1 cellular context compared by ENCODE assay signal in the genomic region with DNA sequence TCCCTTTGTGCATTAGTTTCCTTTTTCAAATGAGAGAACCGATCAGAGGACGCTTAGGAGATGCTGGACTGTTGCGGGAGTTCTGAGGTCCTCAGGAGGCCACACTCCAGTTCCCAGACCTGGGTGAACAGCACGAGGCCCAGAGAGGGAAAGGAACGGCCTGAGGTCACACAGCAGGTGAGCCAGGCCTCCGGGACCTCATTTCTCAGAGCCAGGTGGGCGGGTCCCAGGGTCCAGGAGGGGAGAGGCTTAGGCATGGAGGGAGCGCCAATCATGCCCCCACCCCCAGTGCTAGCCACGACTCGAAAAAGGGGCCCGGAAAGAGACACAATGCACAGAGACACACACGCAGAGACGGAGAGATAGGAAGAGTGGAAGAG.
TF ChIP-seq lines count a peak whose summit lies in the region.

No MANE protein-coding gene starts in this region.

TF ChIP-seq in WTC11, 78 proteins besides CTCF, POLR2A, EP300 and RAD21 (continued from another document):
- TF ChIP-seq, protein P1, sequence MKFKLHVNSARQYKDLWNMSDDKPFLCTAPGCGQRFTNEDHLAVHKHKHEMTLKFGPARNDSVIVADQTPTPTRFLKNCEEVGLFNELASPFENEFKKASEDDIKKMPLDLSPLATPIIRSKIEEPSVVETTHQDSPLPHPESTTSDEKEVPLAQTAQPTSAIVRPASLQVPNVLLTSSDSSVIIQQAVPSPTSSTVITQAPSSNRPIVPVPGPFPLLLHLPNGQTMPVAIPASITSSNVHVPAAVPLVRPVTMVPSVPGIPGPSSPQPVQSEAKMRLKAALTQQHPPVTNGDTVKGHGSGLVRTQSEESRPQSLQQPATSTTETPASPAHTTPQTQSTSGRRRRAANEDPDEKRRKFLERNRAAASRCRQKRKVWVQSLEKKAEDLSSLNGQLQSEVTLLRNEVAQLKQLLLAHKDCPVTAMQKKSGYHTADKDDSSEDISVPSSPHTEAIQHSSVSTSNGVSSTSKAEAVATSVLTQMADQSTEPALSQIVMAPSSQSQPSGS (CRISPR knock-in tag; IDR thresholded peaks at IDR 0.05; ENCODE audit: borderline replicate concordance, low read depth), result no peak
